Comparison of ENCODE assay signal across 12 cellular contexts in the genomic region with DNA sequence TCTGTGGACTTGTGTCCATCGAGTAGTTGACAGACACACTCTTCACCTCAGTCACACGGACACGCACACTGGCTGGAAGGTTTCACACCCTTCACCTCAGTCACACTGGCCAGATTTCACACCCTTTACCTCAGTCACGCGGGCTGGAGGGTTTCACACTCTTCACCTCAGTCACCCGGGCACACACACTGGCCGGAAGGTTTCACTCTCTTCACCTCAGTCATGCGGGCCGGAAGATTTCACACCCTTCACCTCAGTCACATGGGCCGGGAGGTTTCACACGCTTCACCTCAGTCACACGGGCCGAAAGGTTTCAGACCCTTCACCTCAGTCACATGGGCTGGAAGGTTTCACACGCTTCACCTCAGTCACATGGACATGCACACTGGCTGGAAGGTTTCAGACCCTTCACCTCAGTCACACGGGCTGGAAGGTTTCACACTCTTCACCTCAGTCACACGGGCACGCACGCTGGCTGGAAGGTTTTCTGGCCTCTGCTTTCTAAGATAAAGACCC.
A peak's percentile ranks its signal among the peaks of the same experiment; 100 is the strongest.
DNase-seq lines count a peak whose midpoint lies in the region; ATAC-seq, FAIRE-seq and TF ChIP-seq lines count a peak whose summit lies in the region.
"Had no signal": no experiment of that assay in that cellular context is flagged by ENCODE, and none has a peak within 500 bp of the region (broad histone marks: within the 10 kb centered on the region; RNA-seq: fewer than 3 reads in every experiment).

No MANE protein-coding gene starts in this region.

- H3K4me1 ChIP-seq in MM.1S (ENCODE audit: low read length) = peaks cover 26% of the 10 kb centered on the region
- no peaks in the 10 kb centered on the region for H3K4me1 ChIP-seq in kidney (ENCODE audit: control insufficient read depth in 1 of 2, insufficient read depth in 1 of 2, low read depth in 1 of 2, low read length in 2 of 2)
- H3K4me1 ChIP-seq: left lung, SJSA1 had no signal

- H3K9me2 ChIP-seq in MM.1S (replicated peaks; ENCODE audit: insufficient read depth, low read length) = no peaks in the 10 kb centered on the region

- 0 out of 2 replicates have a peak, but pooled peaks cover 9% of the 10 kb centered on the region for H3K27me3 ChIP-seq in MM.1S (replicated peaks; ENCODE audit: insufficient read depth, low read length)
- H3K27me3 ChIP-seq: SJSA1 had no signal

- H3K9me3 ChIP-seq in MM.1S (replicated peaks; ENCODE audit: insufficient read depth, low read length) (no peaks in the 10 kb centered on the region), kidney (ENCODE audit: control insufficient read depth in 1 of 2, low read length in 2 of 2) (peaks cover 0 to 3% of the 10 kb centered on the region in 2 donors)
- H3K9me3 ChIP-seq: left lung had no signal

- H3K9ac ChIP-seq in MM.1S (ENCODE audit: low read length) (0 out of 2 replicates have a peak overlapping the region, but pooled peaks have one; percentile 11), kidney (ENCODE audit: low read length in 2 of 2) (no peak overlapping the region)

- FAIRE-seq in kidney (lab: Jason Lieb, UNC) = no peak
- FAIRE-seq: A204.1 had no signal

- intact Hi-C loops in kidney (cut with DNase I) = no loop called here

- ATAC-seq in activated CD4-positive, CD25-positive, alpha-beta regulatory T cell treated with anti-CD3 and anti-CD28 coated beads, Interleukin-2, amount 50 U/mL, for 24 hours = peak; percentile 35 to 41
- peak; percentile 57 for ATAC-seq in HG02623 (IDR thresholded peaks at IDR 0.05; ENCODE audit: unreplicated experiment)
- ATAC-seq in GM19328 (IDR thresholded peaks at IDR 0.05; ENCODE audit: unreplicated experiment) = no peak
- ATAC-seq: left lung had no signal

- H3K27ac ChIP-seq in MM.1S (ENCODE audit: low read length) (peak overlapping the region; percentile 62), kidney (ENCODE audit: low read depth in 2 of 2, low read length in 2 of 2) (no peak overlapping the region)
- H3K27ac ChIP-seq: left lung, SJSA1 had no signal

- no peaks in the 10 kb centered on the region for H3K36me3 ChIP-seq in MM.1S (replicated peaks; ENCODE audit: insufficient read depth, low read length)
- no peaks in the 10 kb centered on the region for H3K36me3 ChIP-seq in kidney (ENCODE audit: control insufficient read depth in 1 of 2, insufficient read depth in 2 of 2, low read length in 2 of 2)
- H3K36me3 ChIP-seq: left lung, SJSA1 had no signal

- H4K20me1 ChIP-seq in MM.1S (ENCODE audit: insufficient read depth, low read length) = no peaks in the 10 kb centered on the region

- DNase-seq in activated CD4-positive, CD25-positive, alpha-beta regulatory T cell (lab: John Stamatoyannopoulos, UW) = no peak
- DNase-seq in MM.1S (peak; percentile 99), hepatic stellate cell (ENCODE audit: low spot score) (no peak), kidney (no peak)
- peak; percentile 33 to 35 for DNase-seq in stimulated activated CD8-positive, alpha-beta memory T cell treated with anti-CD3 and anti-CD28 coated beads, Interleukin-7, amount 100 ng/mL, for 4 hours (ENCODE audit: low read depth in 2 of 2)
- DNase-seq: erythroblast had no signal

- H2AFZ ChIP-seq in MM.1S (ENCODE audit: low read length) = 0 out of 2 replicates have a peak overlapping the region, but pooled peaks have one; percentile 37

- H3K4me3 ChIP-seq in MM.1S (ENCODE audit: low read length) = no peak overlapping the region
- H3K4me3 ChIP-seq in kidney (ENCODE audit: low read length in 2 of 2) = no peak overlapping the region
- H3K4me3 ChIP-seq: left lung, SJSA1 had no signal

- H3K79me2 ChIP-seq in MM.1S (ENCODE audit: low read length) = no peaks in the 10 kb centered on the region

- H3K4me2 ChIP-seq in MM.1S (ENCODE audit: low read depth, low read length) = peak overlapping the region; percentile 38; the same call in 1 of the 2 replicates

- peaks cover 17% of the 10 kb centered on the region for H3F3A ChIP-seq in MM.1S (ENCODE audit: insufficient read depth, low read length)

- TF ChIP-seq CTCF in MM.1S (IDR thresholded peaks at IDR 0.05; ENCODE audit: low read length) = no peak
- TF ChIP-seq CTCF in kidney (IDR thresholded peaks at IDR 0.05; ENCODE audit: borderline replicate concordance, extremely low read depth, insufficient read depth) = no peak

Comparison
In these comparisons a context has a peak if more than half of its experiments do, and no peak if none do; other contexts are left out.
1. DNase-seq: peak in MM.1S (single experiment) and stimulated activated CD8-positive, alpha-beta memory T cell treated with anti-CD3 and anti-CD28 coated beads, Interleukin-7, amount 100 ng/mL, for 4 hours (2 of 2); none in activated CD4-positive, CD25-positive, alpha-beta regulatory T cell (0 of 4), hepatic stellate cell (single experiment) and kidney (single experiment).